ENCODE assay signal across 26 cellular contexts in the genomic region with DNA sequence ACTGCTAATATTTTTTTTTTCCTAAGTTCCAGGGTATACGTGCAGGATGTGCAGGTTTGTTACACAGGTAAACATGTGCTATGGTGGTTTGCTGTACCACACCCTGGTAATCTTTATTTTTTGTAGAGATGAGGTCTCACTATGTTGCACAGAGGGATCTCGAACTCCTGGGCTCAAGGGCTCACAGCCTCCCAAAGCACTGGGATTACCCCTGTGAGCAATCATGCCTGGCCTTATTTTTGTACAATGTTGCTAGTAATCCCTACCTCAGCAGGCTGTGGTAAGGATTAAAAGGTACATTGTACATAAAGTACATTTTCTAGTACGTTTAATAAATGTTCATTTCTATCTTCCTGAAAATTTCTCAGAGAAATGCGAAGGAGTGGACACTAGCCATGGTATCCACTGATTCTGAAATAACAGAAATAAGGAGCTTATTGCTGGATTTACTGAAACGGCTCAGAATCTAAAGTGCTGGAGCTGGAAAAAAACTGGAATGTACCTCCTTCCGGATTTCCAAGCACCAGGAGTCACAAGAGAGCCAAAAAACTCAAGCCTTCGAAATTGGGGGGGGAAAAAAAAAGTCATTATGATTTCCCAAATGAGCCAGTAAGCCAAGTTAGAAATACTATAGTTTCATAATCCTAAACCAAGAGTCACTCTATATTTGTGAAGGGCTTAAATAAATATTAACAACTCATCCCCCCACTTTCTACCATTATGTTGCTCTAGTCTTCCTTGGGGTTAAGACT.
DNase-seq lines count a peak whose midpoint lies in the region; ATAC-seq, FAIRE-seq and TF ChIP-seq lines count a peak whose summit lies in the region.
"Had no signal": no experiment of that assay in that cellular context is flagged by ENCODE, and none has a peak within 500 bp of the region (broad histone marks: within the 10 kb centered on the region; RNA-seq: fewer than 3 reads in every experiment).

No MANE protein-coding gene starts in this region.

- no peak for TF ChIP-seq CTCF in HEK293 (tag by site-specific recombination; IDR thresholded peaks at IDR 0.05)
- no peak for TF ChIP-seq CTCF in body of pancreas (IDR thresholded peaks at IDR 0.05)

- H3K27ac ChIP-seq in HEK293 (ENCODE audit: extremely low read depth, low read depth, low read length): no peak overlapping the region
- peak overlapping the region; percentile 67 for H3K27ac ChIP-seq in skeletal muscle tissue (ENCODE audit: low read depth, low read length)
- no peak overlapping the region for H3K27ac ChIP-seq in SJCRH30
- no peak overlapping the region for H3K27ac ChIP-seq in body of pancreas
- H3K27ac ChIP-seq: BLaER1 treated with 17β-estradiol and CSF1 and Interleukin-3, amounts not matched to agents 10 nM and 100 nM; HL-60; prostate gland; RWPE1 had no signal

- POLR2A ChIA-PET in HEK293 (lab: Yijun Ruan, JAX): interaction anchor here (0.6 to 0.7 kb wide), 2 partner anchors 32 to 103 kb away, joined by 3 read pairs; no protein-coding TSS in a partner anchor

- ATAC-seq in body of pancreas: no peak
- ATAC-seq: activated CD8-positive, alpha-beta T cell treated with anti-CD3 and anti-CD28 coated beads for 36 hours; stimulated activated naive B cell treated with anti-CD40 and anti-IgM and Interleukin-4, amounts not matched to agents 10 μg/mL and 1 μg/mL and 100 μg/mL, for 72 hours had no signal

- WGBS in body of pancreas, 2 donors: 85% methylated on average over 7 of the region's 7 CpGs

- no peak for TF ChIP-seq POLR2A in body of pancreas (IDR thresholded peaks at IDR 0.05)

- H3K36me3 ChIP-seq in HEK293 (ENCODE audit: control insufficient read depth in 2 of 2, insufficient read depth in 1 of 2, low read length in 2 of 2) (no peaks in the 10 kb centered on the region; a peak in 1 of 3 replicates), skeletal muscle tissue (ENCODE audit: control insufficient read depth in 3 of 3, insufficient read depth in 3 of 3, low read length in 3 of 3) (no peaks in the 10 kb centered on the region), SJCRH30 (no peaks in the 10 kb centered on the region), body of pancreas (replicated peaks in 1 of 2; ENCODE audit: insufficient read depth in 1 of 2, low read depth in 2 of 2) (no peaks in the 10 kb centered on the region)
- H3K36me3 ChIP-seq: prostate gland had no signal

- peak overlapping the region in 1 of 3 donors; percentile 47 for H3K9ac ChIP-seq in skeletal muscle tissue (ENCODE audit: low read depth in 1 of 3, low read length in 3 of 3)
- H3K9ac ChIP-seq: BLaER1 treated with 17β-estradiol and CSF1 and Interleukin-3, amounts not matched to agents 10 nM and 100 nM had no signal

- CTCF ChIA-PET in HEK293 (lab: Yijun Ruan, JAX): interaction anchor here (1.0 kb wide), 1 partner anchor 19 kb away, joined by 3 read pairs; no protein-coding TSS in a partner anchor

- peaks cover 31% of the 10 kb centered on the region for H3K4me1 ChIP-seq in HEK293 (ENCODE audit: control insufficient read depth, insufficient read depth, low read length)
- H3K4me1 ChIP-seq in skeletal muscle tissue (ENCODE audit: control insufficient read depth in 3 of 3, insufficient read depth in 3 of 3, low read length in 3 of 3): peaks cover 44 to 66% (median 47%) of the 10 kb centered on the region in 3 donors
- H3K4me1 ChIP-seq in SJCRH30: peaks cover 5% of the 10 kb centered on the region; the same call in 1 of the 2 replicates
- no peaks in the 10 kb centered on the region for H3K4me1 ChIP-seq in body of pancreas
- H3K4me1 ChIP-seq: prostate gland had no signal

- DNase-seq in fibroblast of gingiva (ENCODE audit: low read depth) (peak; percentile 26), DMS153 (lab: John Stamatoyannopoulos, UW) (no peak), SJCRH30 (no peak), body of pancreas (no peak)
- no peak for DNase-seq in stimulated activated CD4-positive, alpha-beta T cell treated with anti-CD3 and anti-CD28 coated beads, Interleukin-2, amount 100 ng/mL, for 24 hours
- DNase-seq: activated CD8-positive, alpha-beta T cell treated with anti-CD3 and anti-CD28 coated beads for 36 hours; activated T-cell treated with anti-CD3 and anti-CD28 coated beads for 4 hours; Caco-2; dorsolateral prefrontal cortex; foreskin melanocyte; hypothalamus; NCI-H1417 treated with DMSO at 0.1 percent for 48 hours; NCI-H510A; small intestine; stimulated activated CD4-positive, alpha-beta T cell treated with anti-CD3 and anti-CD28 coated beads, Interleukin-2, amount 100 ng/mL, for 48 hours; stimulated activated naive B cell treated with anti-CD40 and anti-IgM and Interleukin-4, amounts not matched to agents 10 μg/mL and 1 μg/mL and 100 μg/mL, for 72 hours; T1000 had no signal

- H3K27me3 ChIP-seq in skeletal muscle tissue (ENCODE audit: control insufficient read depth in 3 of 3, insufficient read depth in 3 of 3, low read length in 3 of 3): no peaks in the 10 kb centered on the region
- H3K27me3 ChIP-seq in SJCRH30: no peaks in the 10 kb centered on the region
- no peaks in the 10 kb centered on the region for H3K27me3 ChIP-seq in body of pancreas
- H3K27me3 ChIP-seq: BLaER1 treated with 17β-estradiol and CSF1 and Interleukin-3, amounts not matched to agents 10 nM and 100 nM; dorsolateral prefrontal cortex; neutrophil had no signal

- no peak overlapping the region for H3K4me3 ChIP-seq in HEK293 (ENCODE audit: low read depth, low read length)
- H3K4me3 ChIP-seq in skeletal muscle tissue (ENCODE audit: low read length in 3 of 3): no peak overlapping the region
- H3K4me3 ChIP-seq in SJCRH30: no peak overlapping the region
- H3K4me3 ChIP-seq in body of pancreas: no peak overlapping the region
- H3K4me3 ChIP-seq: BLaER1 treated with 17β-estradiol and CSF1 and Interleukin-3, amounts not matched to agents 10 nM and 100 nM; dorsolateral prefrontal cortex; prostate gland had no signal

- intact Hi-C loops in body of pancreas (cut with DNase I): no loop called here

- no peaks in the 10 kb centered on the region for H3K9me3 ChIP-seq in HEK293 (ENCODE audit: control insufficient read depth, insufficient read depth, low read depth, low read length)
- no peaks in the 10 kb centered on the region for H3K9me3 ChIP-seq in skeletal muscle tissue (ENCODE audit: control insufficient read depth in 3 of 3, low read length in 3 of 3)
- no peaks in the 10 kb centered on the region for H3K9me3 ChIP-seq in SJCRH30 (replicated peaks)
- H3K9me3 ChIP-seq in body of pancreas: no peaks in the 10 kb centered on the region
- H3K9me3 ChIP-seq: BLaER1 treated with 17β-estradiol and CSF1 and Interleukin-3, amounts not matched to agents 10 nM and 100 nM; Caco-2; neutrophil; prostate gland had no signal

- FAIRE-seq in A204.1 (lab: Jason Lieb, UNC): peak; percentile 99
- FAIRE-seq: islet of Langerhans, small intestine had no signal

TF ChIP-seq in HEK293, 187 proteins besides CTCF, POLR2A, EP300 and RAD21 (continues in another document):
- TF ChIP-seq ZSCAN4 (tag by site-specific recombination; IDR thresholded peaks at IDR 0.05) (no peak), PRDM10 (tag by site-specific recombination; IDR thresholded peaks at IDR 0.05) (peak; percentile 68), ZNF202 (tag by site-specific recombination; IDR thresholded peaks at IDR 0.05; ENCODE audit: borderline replicate concordance) (no peak), ZNF549 (tag by site-specific recombination; IDR thresholded peaks at IDR 0.05) (no peak), TCF7L2 (IDR thresholded peaks at IDR 0.05; ENCODE audit: borderline replicate concordance, low read depth, low read length) (no peak), IKZF3 (tag by site-specific recombination; IDR thresholded peaks at IDR 0.05) (no peak)
- TF ChIP-seq, protein P1, sequence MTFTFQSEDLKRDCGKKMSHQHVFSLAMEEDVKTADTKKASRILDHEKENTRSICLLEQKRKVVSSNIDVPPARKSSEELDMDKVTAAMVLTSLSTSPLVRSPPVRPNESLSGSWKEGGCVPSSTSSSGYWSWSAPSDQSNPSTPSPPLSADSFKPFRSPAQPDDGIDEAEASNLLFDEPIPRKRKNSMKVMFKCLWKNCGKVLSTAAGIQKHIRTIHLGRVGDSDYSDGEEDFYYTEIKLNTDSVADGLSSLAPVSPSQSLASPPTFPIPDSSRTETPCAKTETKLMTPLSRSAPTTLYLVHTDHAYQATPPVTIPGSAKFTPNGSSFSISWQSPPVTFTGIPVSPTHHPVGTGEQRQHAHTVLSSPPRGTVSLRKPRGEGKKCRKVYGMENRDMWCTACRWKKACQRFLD (tag by site-specific recombination; IDR thresholded peaks at IDR 0.05): no peak
